ENCODE assay signal across 14 cellular contexts in the genomic region with DNA sequence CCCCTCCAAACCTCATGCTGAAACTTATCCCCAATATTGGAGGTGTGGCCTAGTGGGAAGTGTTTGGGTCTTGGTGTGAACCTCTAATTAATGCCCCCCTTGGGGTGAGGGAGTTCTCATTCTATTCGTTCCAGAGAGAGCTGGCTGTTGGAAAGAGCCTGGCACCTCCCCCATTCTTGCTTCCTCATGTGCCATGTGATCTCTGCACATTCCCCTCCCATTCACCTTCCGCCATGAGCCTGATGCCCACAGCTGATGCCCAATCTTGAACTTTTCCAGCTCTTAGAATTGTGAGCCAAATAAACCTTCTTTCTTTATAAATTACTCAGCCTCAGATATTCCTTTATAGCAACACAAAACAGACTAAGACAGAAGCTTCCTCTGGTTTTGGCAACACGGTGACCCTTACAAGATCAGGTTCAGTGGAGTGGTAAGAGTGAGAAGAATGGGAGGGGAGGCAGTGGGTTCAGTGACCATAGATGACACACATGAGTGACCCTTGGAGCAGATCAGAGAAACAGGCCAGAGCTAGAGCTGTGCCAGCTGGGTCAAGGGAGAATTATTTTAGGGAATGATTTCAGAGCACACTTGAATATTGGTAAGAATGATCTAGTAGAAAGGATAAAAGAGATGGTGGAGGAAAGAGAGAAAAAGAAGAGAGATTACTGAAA.
DNase-seq lines count a peak whose midpoint lies in the region; ATAC-seq, FAIRE-seq and TF ChIP-seq lines count a peak whose summit lies in the region.
"Had no signal": no experiment of that assay in that cellular context is flagged by ENCODE, and none has a peak within 500 bp of the region (broad histone marks: within the 10 kb centered on the region; RNA-seq: fewer than 3 reads in every experiment).

No MANE protein-coding gene starts in this region.

- H3K27me3 ChIP-seq in BLaER1 treated with 17β-estradiol and CSF1 and Interleukin-3, amounts not matched to agents 10 nM and 100 nM: no peaks in the 10 kb centered on the region
- H3K27me3 ChIP-seq in psoas muscle (ENCODE audit: insufficient read depth in 3 of 3, low read length in 2 of 3): no peaks in the 10 kb centered on the region
- H3K27me3 ChIP-seq in ovary: no peaks in the 10 kb centered on the region
- H3K27me3 ChIP-seq in hepatocyte: no peaks in the 10 kb centered on the region
- peaks cover 15% of the 10 kb centered on the region for H3K27me3 ChIP-seq in MG63

- H4K20me1 ChIP-seq in BLaER1 treated with 17β-estradiol and CSF1 and Interleukin-3, amounts not matched to agents 10 nM and 100 nM: no peaks in the 10 kb centered on the region
- no peaks in the 10 kb centered on the region for H4K20me1 ChIP-seq in hepatocyte (ENCODE audit: insufficient read depth, poor library complexity, severe bottlenecking)

- no peak for TF ChIP-seq POLR2A in ovary (IDR thresholded peaks at IDR 0.05)

- peaks cover 3 to 23% (median 13%) of the 10 kb centered on the region in 11 experiments; a peak in 15 of 22 replicates for H3K9me3 ChIP-seq in BLaER1 treated with 17β-estradiol and CSF1 and Interleukin-3, amounts not matched to agents 10 nM and 100 nM (replicated peaks in 1 of 11)
- H3K9me3 ChIP-seq in psoas muscle (no peaks in the 10 kb centered on the region), ovary (no peaks in the 10 kb centered on the region), hepatocyte (ENCODE audit: low read depth) (no peaks in the 10 kb centered on the region), MG63 (peaks cover 4% of the 10 kb centered on the region; the same call in 1 of the 2 replicates)

- peak overlapping the region; percentile 4 to 69 (median 42); a peak in 17 of 22 replicates for H3K4me2 ChIP-seq in BLaER1 treated with 17β-estradiol and CSF1 and Interleukin-3, amounts not matched to agents 10 nM and 100 nM
- H3K4me2 ChIP-seq in hepatocyte: no peak overlapping the region
- H3K4me2 ChIP-seq: KMS-11 had no signal

- intact Hi-C loops in left ventricle myocardium superior (cut with micrococcal nuclease) (no loop called here), psoas muscle (cut with DNase I) (loop anchor here in 1 of 2 donors (5.0 kb wide), 1 partner anchor 42 kb away; no protein-coding TSS in a partner anchor), ovary (cut with DNase I) (loop anchor here in 1 of 4 donors (10.0 kb wide), 1 partner anchor 340 kb away; a partner anchor contains a TSS)

- 48 to 67% (median 55%) methylated on average over 3 of the region's 3 CpGs for WGBS in psoas muscle, 3 donors
- WGBS in ovary, 3 donors: 74 to 77% (median 75%) methylated on average over 3 of the region's 3 CpGs
- 84% methylated on average over 3 of the region's 3 CpGs for WGBS in hepatocyte (ENCODE audit: low lambda C conversion rate, missing lambda C conversion rate)

- no peaks in the 10 kb centered on the region for H3K36me3 ChIP-seq in BLaER1 treated with 17β-estradiol and CSF1 and Interleukin-3, amounts not matched to agents 10 nM and 100 nM
- H3K36me3 ChIP-seq in psoas muscle (ENCODE audit: insufficient read depth in 1 of 2, low read depth in 1 of 2): no peaks in the 10 kb centered on the region
- no peaks in the 10 kb centered on the region for H3K36me3 ChIP-seq in ovary
- no peaks in the 10 kb centered on the region for H3K36me3 ChIP-seq in hepatocyte (replicated peaks; ENCODE audit: insufficient read depth, low read depth)
- no peaks in the 10 kb centered on the region for H3K36me3 ChIP-seq in MG63

- TF ChIP-seq EP300 in ovary (IDR thresholded peaks at IDR 0.05): no peak

- no peaks in the 10 kb centered on the region for H3K9me2 ChIP-seq in hepatocyte (replicated peaks; ENCODE audit: insufficient read depth)

- peaks cover 3 to 15% (median 9%) of the 10 kb centered on the region in 10 experiments; a peak in 18 of 20 replicates for H3K4me1 ChIP-seq in BLaER1 treated with 17β-estradiol and CSF1 and Interleukin-3, amounts not matched to agents 10 nM and 100 nM
- H3K4me1 ChIP-seq in psoas muscle (peaks cover 25% of the 10 kb centered on the region), ovary (ENCODE audit: insufficient read depth) (peaks cover 1% of the 10 kb centered on the region), hepatocyte (ENCODE audit: insufficient read depth) (no peaks in the 10 kb centered on the region)

- H3K27ac ChIP-seq in BLaER1 treated with 17β-estradiol and CSF1 and Interleukin-3, amounts not matched to agents 10 nM and 100 nM: no peak overlapping the region
- H3K27ac ChIP-seq in psoas muscle (peak overlapping the region; percentile 74), ovary (no peak overlapping the region), hepatocyte (no peak overlapping the region)
- H3K27ac ChIP-seq: HL-60, KMS-11 had no signal

- peak; percentile 13 for FAIRE-seq in HTR-8/SVneo (lab: Jason Lieb, UNC)

- DNase-seq in HTR-8/SVneo (ENCODE audit: insufficient read length, low spot score) (no peak), left ventricle myocardium superior (no peak), psoas muscle (no peak), ovary (no peak), hepatocyte (ENCODE audit: low spot score) (no peak), MG63 (no peak)
- DNase-seq: CD8-positive, alpha-beta memory T cell; NCI-H1105 treated with DMSO at 0.1 percent for 48 hours; NCI-H187; NCI-H82; SHP77 had no signal

- H3K9ac ChIP-seq in BLaER1 treated with 17β-estradiol and CSF1 and Interleukin-3, amounts not matched to agents 10 nM and 100 nM: no peak overlapping the region
- H3K9ac ChIP-seq: KMS-11 had no signal

- H3K4me3 ChIP-seq in BLaER1 treated with 17β-estradiol and CSF1 and Interleukin-3, amounts not matched to agents 10 nM and 100 nM: no peak overlapping the region
- H3K4me3 ChIP-seq in psoas muscle (no peak overlapping the region), ovary (no peak overlapping the region), hepatocyte (no peak overlapping the region), MG63 (no peak overlapping the region)

- ATAC-seq in left ventricle myocardium superior: peak; percentile 85
- peak; percentile 67 to 85 (median 79) for ATAC-seq in psoas muscle

- TF ChIP-seq CTCF in psoas muscle (IDR thresholded peaks at IDR 0.05) (no peak), ovary (IDR thresholded peaks at IDR 0.05) (no peak), hepatocyte (IDR thresholded peaks at IDR 0.05; ENCODE audit: poor library complexity) (no peak)

- no peaks in the 10 kb centered on the region for H3K79me2 ChIP-seq in hepatocyte

- H2AFZ ChIP-seq in hepatocyte: no peak overlapping the region
